In the genomic region with DNA sequence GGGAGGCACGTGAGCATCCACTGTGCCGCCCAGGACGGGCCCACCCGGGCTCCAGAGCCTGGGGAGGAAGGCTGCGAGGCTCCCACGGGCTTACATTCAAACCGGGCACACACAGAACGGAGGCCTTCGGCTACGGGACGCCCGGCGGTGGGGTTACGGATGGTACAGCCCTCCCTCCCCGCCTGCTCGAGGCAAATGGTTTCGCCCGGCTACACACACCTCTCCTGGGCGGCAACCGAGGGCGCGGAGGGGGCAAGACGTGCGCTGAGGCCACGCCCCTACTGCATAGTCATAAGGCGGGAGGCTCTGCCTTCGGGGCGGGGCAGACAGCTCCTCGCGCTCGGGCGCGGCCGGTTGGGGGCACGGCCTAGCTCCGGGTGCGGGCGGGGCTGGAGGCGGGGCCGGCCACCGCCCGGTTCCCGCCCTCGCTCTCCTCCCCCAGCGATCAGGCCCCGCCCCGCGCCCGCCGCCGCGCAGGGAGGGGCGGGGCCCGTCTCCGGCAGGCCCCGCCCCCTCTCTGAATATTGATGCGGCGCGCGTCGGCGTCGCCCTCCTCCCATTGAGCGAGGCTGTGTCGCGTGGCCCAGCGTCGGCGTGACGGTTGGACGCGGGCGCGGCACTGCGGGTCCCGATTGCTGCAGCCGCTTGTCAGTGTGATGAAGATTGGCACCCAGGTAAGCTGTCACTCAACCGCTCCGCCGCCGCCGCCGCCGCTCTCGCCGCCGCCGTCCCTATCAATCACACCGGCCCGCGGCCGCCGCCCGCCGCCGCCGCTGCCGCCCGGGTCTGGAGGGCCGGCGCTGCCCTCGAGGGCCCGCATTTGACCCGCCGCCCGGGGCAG, we compare ENCODE assay signal across 8 cellular contexts. TPM values are rescaled to one million over a fixed set of nuclear protein-coding genes. Genes with fewer than 3 reads are reported as not detected.
DNase-seq lines count a peak whose midpoint lies in the region; ATAC-seq and TF ChIP-seq lines count a peak whose summit lies in the region.

A gene with protein sequence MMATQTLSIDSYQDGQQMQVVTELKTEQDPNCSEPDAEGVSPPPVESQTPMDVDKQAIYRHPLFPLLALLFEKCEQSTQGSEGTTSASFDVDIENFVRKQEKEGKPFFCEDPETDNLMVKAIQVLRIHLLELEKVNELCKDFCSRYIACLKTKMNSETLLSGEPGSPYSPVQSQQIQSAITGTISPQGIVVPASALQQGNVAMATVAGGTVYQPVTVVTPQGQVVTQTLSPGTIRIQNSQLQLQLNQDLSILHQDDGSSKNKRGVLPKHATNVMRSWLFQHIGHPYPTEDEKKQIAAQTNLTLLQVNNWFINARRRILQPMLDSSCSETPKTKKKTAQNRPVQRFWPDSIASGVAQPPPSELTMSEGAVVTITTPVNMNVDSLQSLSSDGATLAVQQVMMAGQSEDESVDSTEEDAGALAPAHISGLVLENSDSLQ (plus strand): TSS at position 572 of the 841 bp plus-strand sequence. CDS start 29,820 bp downstream, outside the sequence.

- intact Hi-C loops in spleen (cut with DNase I; ENCODE audit: low total_unique reads), result no loop called here

- no peaks in the 10 kb centered on the region for H3K27me3 ChIP-seq in spleen (replicated peaks in 1 of 7)

- no peaks in the 10 kb centered on the region for H3K9me3 ChIP-seq in spleen

- peak; percentile 84 for ATAC-seq in GM19035 (IDR thresholded peaks at IDR 0.05; ENCODE audit: unreplicated experiment)
- ATAC-seq in HG03354 (IDR thresholded peaks at IDR 0.05; ENCODE audit: poor library complexity, severe bottlenecking, unreplicated experiment), result peak; percentile 89

- peaks cover 0 to 8% (median 1%) of the 10 kb centered on the region in 6 donors for H3K36me3 ChIP-seq in spleen

- H3K27ac ChIP-seq in spleen, result peak within 1 kb of the TSS; percentile 92 to 100 (median 99)

- peaks cover 5 to 39% (median 25%) of the 10 kb centered on the region in 6 donors for H3K4me1 ChIP-seq in spleen

- peak in 6 of 11 experiments; percentile 11 to 52 (median 36) for TF ChIP-seq CTCF in spleen (IDR thresholded peaks at IDR 0.05 in 8 of 11, conservative IDR thresholded peaks at IDR 0.05 in 3 of 11)

- peak in 2 of 3 donors; percentile 4 to 8 for TF ChIP-seq POLR2A in spleen (IDR thresholded peaks at IDR 0.05)

- H3K4me3 ChIP-seq in spleen, result peak within 1 kb of the TSS; percentile 41 to 91 (median 62)

- WGBS in spleen, 5 donors, result 0 to 1% (median 0%) methylated on average over 27 to 106 of the region's 106 CpGs; no CpG with 5 or more reads in 1 of the 5 donors

- peak; percentile 99 for DNase-seq in AG20443 (ENCODE audit: low spot score)
- peak; percentile 99 to 100 for DNase-seq in NCI-H446 (lab: John Stamatoyannopoulos, UW)
- DNase-seq in activated CD4-positive, CD25-positive, alpha-beta regulatory T cell treated with anti-CD3 and anti-CD28 coated beads, Interleukin-2, amount 50 U/mL, for 16 hours (ENCODE audit: low read depth, low spot score), result peak; percentile 98
- DNase-seq in central memory CD4-positive, alpha-beta T cell, result peak; percentile 99
- peak; percentile 96 for DNase-seq in inferior parietal cortex (ENCODE audit: extremely low spot score)
- DNase-seq in spleen, result peak; percentile 100

RNA-seq across cellular contexts. Expression of the gene that starts here (rescaled TPM):
- total RNA-seq in spleen, result 10 to 100 TPM; 11.1 to 21.2 (median 17.3) TPM
- 10 to 100 TPM in 1 of 3 donors, 1 to 10 TPM in 2; 7.3 to 10.1 (median 8.7) TPM for polyA plus RNA-seq in spleen

Comparison
In these comparisons a context has a peak if more than half of its experiments do, and no peak if none do; other contexts are left out.
1. Peak in every context shown above with its lines: DNase-seq, ATAC-seq, H3K4me3 ChIP-seq and H3K27ac ChIP-seq.